20 cellular contexts compared by ENCODE assay signal in genomic region chr1:89978763-89979162, GRCh38. TPM values are rescaled to one million over a fixed set of nuclear protein-coding genes. Genes with fewer than 3 reads are reported as not detected.
A peak's percentile ranks its signal among the peaks of the same experiment; 100 is the strongest.
DNase-seq lines count a peak whose midpoint lies in the region; ATAC-seq, FAIRE-seq and TF ChIP-seq lines count a peak whose summit lies in the region.
"Had no signal": no experiment of that assay in that cellular context is flagged by ENCODE, and none has a peak within 500 bp of the region (broad histone marks: within the 10 kb centered on the region; RNA-seq: fewer than 3 reads in every experiment).

No MANE protein-coding gene starts in this region.

- no peaks in the 10 kb centered on the region for H3K27me3 Mint-ChIP-seq in activated CD4-positive, alpha-beta T cell treated with anti-CD3 and anti-CD28 coated beads for 36 hours
- H3K27me3 Mint-ChIP-seq: CD4-positive, alpha-beta T cell had no signal

- no peak for ATAC-seq in activated CD4-positive, alpha-beta T cell treated with anti-CD3 and anti-CD28 coated beads for 36 hours
- ATAC-seq in HG02588 (IDR thresholded peaks at IDR 0.05; ENCODE audit: unreplicated experiment), result no peak
- ATAC-seq: GM12878, T-cell had no signal

- WGBS in mesenchymal stem cell, result no CpG with 5 or more reads among the region's 1 CpG

- no peak overlapping the region for H3K4me3 Mint-ChIP-seq in activated CD4-positive, alpha-beta T cell treated with anti-CD3 and anti-CD28 coated beads for 36 hours
- H3K4me3 Mint-ChIP-seq: CD4-positive, alpha-beta T cell; H9; T-cell had no signal

- H3K18ac ChIP-seq in mesenchymal stem cell (ENCODE audit: low read depth in 1 of 2, low read length in 2 of 2), result no peak overlapping the region

- no peak overlapping the region for H4K8ac ChIP-seq in mesenchymal stem cell (ENCODE audit: low read length)

- H3K4me1 ChIP-seq in mesenchymal stem cell (ENCODE audit: control insufficient read depth, insufficient read depth, low read depth, low read length), result no peaks in the 10 kb centered on the region
- H3K4me1 ChIP-seq: BE2C had no signal

- no peak overlapping the region for H2BK5ac ChIP-seq in mesenchymal stem cell (ENCODE audit: low read depth, low read length, poor library complexity, severe bottlenecking)

- H3K27ac ChIP-seq in mesenchymal stem cell (ENCODE audit: low read length, poor library complexity, severe bottlenecking), result no peak overlapping the region
- H3K27ac ChIP-seq: PC-9 had no signal

- DNase-seq in NCI-H226 (peak; percentile 52), choroid plexus epithelial cell (ENCODE audit: low read depth) (peak; percentile 25), mesenchymal stem cell (peak; percentile 67), anterior cingulate cortex (lab: John Stamatoyannopoulos, UW) (no peak), NCI-H774 (lab: John Stamatoyannopoulos, UW) (no peak)
- DNase-seq in activated CD4-positive, alpha-beta T cell treated with anti-CD3 and anti-CD28 coated beads for 36 hours, result no peak
- DNase-seq: BE2C; CD4-positive, alpha-beta T cell; H9; KG1; NCI-H1092; NCI-H146; NCI-H2081; NCI-H510A treated with DMSO at 0.1 percent for 48 hours; PC-9; T-cell had no signal

- H3K14ac ChIP-seq in mesenchymal stem cell (ENCODE audit: low read length in 2 of 2), result no peak overlapping the region

- no peak overlapping the region for H2AFZ ChIP-seq in mesenchymal stem cell (ENCODE audit: low read depth, low read length)
- H2AFZ ChIP-seq: PC-9 had no signal

- no peaks in the 10 kb centered on the region for H3K79me1 ChIP-seq in mesenchymal stem cell (replicated peaks; ENCODE audit: low read length, poor library complexity, severe bottlenecking)

- H2AK5ac ChIP-seq in mesenchymal stem cell (ENCODE audit: low read length, severe bottlenecking), result no peak overlapping the region

- no peak for TF ChIP-seq CTCF in choroid plexus epithelial cell (conservative IDR thresholded peaks at IDR 0.05; ENCODE audit: low read depth, low read length)

- peak; percentile 81 for FAIRE-seq in G401.6 (lab: Jason Lieb, UNC)
- FAIRE-seq: GM12878, GM18507 had no signal

- H2BK120ac ChIP-seq in mesenchymal stem cell (ENCODE audit: low read depth, low read length), result no peak overlapping the region

- no peaks in the 10 kb centered on the region for H3K36me3 ChIP-seq in mesenchymal stem cell (ENCODE audit: control insufficient read depth in 1 of 2, insufficient read depth in 2 of 2, low read depth in 1 of 2, low read length in 2 of 2)
- H3K36me3 ChIP-seq: BE2C had no signal

- H2BK12ac ChIP-seq in mesenchymal stem cell (ENCODE audit: low read length in 2 of 2), result no peak overlapping the region

- CTCF ChIA-PET in activated CD4-positive, alpha-beta T cell treated with anti-CD3 and anti-CD28 coated beads for 36 hours (lab: Charles Lee), result interaction anchor here (0.6 to 1.6 kb wide), 5 partner anchors 8 to 174 kb away, joined by 3 to 5 read pairs (median 3); no protein-coding TSS in a partner anchor

- no peak overlapping the region for H2BK15ac ChIP-seq in mesenchymal stem cell (ENCODE audit: low read depth, poor library complexity, severe bottlenecking)

- POLR2A ChIA-PET in activated CD4-positive, alpha-beta T cell treated with anti-CD3 and anti-CD28 coated beads for 36 hours (lab: Charles Lee), result no interaction called here

- no peaks in the 10 kb centered on the region for H3K9me3 ChIP-seq in mesenchymal stem cell (ENCODE audit: control insufficient read depth, low read length)
- H3K9me3 ChIP-seq: BE2C had no signal

- no peak overlapping the region for H3K4me2 ChIP-seq in mesenchymal stem cell (ENCODE audit: low read length, poor library complexity, severe bottlenecking)
- H3K4me2 ChIP-seq: PC-9 had no signal

- no peaks in the 10 kb centered on the region for H3K4me1 Mint-ChIP-seq in activated CD4-positive, alpha-beta T cell treated with anti-CD3 and anti-CD28 coated beads for 36 hours
- H3K4me1 Mint-ChIP-seq: T-cell had no signal

- H3K9ac ChIP-seq in mesenchymal stem cell (ENCODE audit: low read length), result no peak overlapping the region

- H3K36me3 Mint-ChIP-seq in activated CD4-positive, alpha-beta T cell treated with anti-CD3 and anti-CD28 coated beads for 36 hours (ENCODE audit: low read depth), result no peaks in the 10 kb centered on the region
- H3K36me3 Mint-ChIP-seq: T-cell had no signal

- H3K4ac ChIP-seq in mesenchymal stem cell (ENCODE audit: low read depth in 1 of 2, low read length in 2 of 2), result no peak overlapping the region

- H3K9me3 Mint-ChIP-seq in activated CD4-positive, alpha-beta T cell treated with anti-CD3 and anti-CD28 coated beads for 36 hours (ENCODE audit: low read depth), result no peaks in the 10 kb centered on the region
- H3K9me3 Mint-ChIP-seq: CD4-positive, alpha-beta T cell; H9; T-cell had no signal

- H3K4me3 ChIP-seq in choroid plexus epithelial cell (ENCODE audit: low read depth, low read length) (no peak overlapping the region), mesenchymal stem cell (ENCODE audit: insufficient read depth in 1 of 2, low read depth in 1 of 2, low read length in 2 of 2) (no peak overlapping the region)
- H3K4me3 ChIP-seq: GM12878, PC-9 had no signal

- no peak overlapping the region for H3K23ac ChIP-seq in mesenchymal stem cell (ENCODE audit: low read length in 2 of 2)

- no peaks in the 10 kb centered on the region for H3K27me3 ChIP-seq in mesenchymal stem cell (ENCODE audit: control insufficient read depth in 1 of 2, insufficient read depth in 1 of 2, low read length in 2 of 2)
- H3K27me3 ChIP-seq: BE2C had no signal

- H4K91ac ChIP-seq in mesenchymal stem cell (ENCODE audit: low read length), result no peak overlapping the region

- no peak overlapping the region for H3K27ac Mint-ChIP-seq in activated CD4-positive, alpha-beta T cell treated with anti-CD3 and anti-CD28 coated beads for 36 hours
- H3K27ac Mint-ChIP-seq: CD4-positive, alpha-beta T cell; H9; T-cell had no signal

- intact Hi-C loops in activated CD4-positive, alpha-beta T cell treated with anti-CD3 and anti-CD28 coated beads for 36 hours (cut with DNase I, micrococcal nuclease), result no loop called here

RNA-seq across cellular contexts. Expression of gene ZNF326, which starts 16.1 kb away (rescaled TPM):
- polyA plus RNA-seq in mesenchymal stem cell (2013, experiment 1 of 2), result 15.3 TPM
- 15.0 TPM for polyA plus RNA-seq in mesenchymal stem cell (2013, experiment 2 of 2)
- total RNA-seq in activated CD4-positive, alpha-beta T cell treated with anti-CD3 and anti-CD28 coated beads for 36 hours, result 10 to 100 TPM; 19.4 to 20.5 TPM

Comparison
In these comparisons a context has a peak if more than half of its experiments do, and no peak if none do; other contexts are left out.
1. DNase-seq: peak in NCI-H226 (single experiment), choroid plexus epithelial cell (single experiment) and mesenchymal stem cell (single experiment); none in activated CD4-positive, alpha-beta T cell treated with anti-CD3 and anti-CD28 coated beads for 36 hours (single experiment), anterior cingulate cortex (0 of 58) and NCI-H774 (single experiment).